ENCODE assay signal across 9 cellular contexts in genomic region chr11:47508595-47509555, GRCh38. TPM values are rescaled to one million over a fixed set of nuclear protein-coding genes. Genes with fewer than 3 reads are reported as not detected.
DNase-seq lines count a peak whose midpoint lies in the region; ATAC-seq, FAIRE-seq and TF ChIP-seq lines count a peak whose summit lies in the region.
"Had no signal": no experiment of that assay in that cellular context is flagged by ENCODE, and none has a peak within 500 bp of the region (broad histone marks: within the 10 kb centered on the region; RNA-seq: fewer than 3 reads in every experiment).

No MANE protein-coding gene starts in this region.

- H3K4me3 ChIP-seq in body of pancreas (no peak overlapping the region), pancreas (no peak overlapping the region), suprapubic skin (no peak overlapping the region), lower leg skin (ENCODE audit: low read depth, poor library complexity, severe bottlenecking) (no peak overlapping the region)

- TF ChIP-seq POLR2A in body of pancreas (IDR thresholded peaks at IDR 0.05), result no peak
- no peak for TF ChIP-seq POLR2A in suprapubic skin (IDR thresholded peaks at IDR 0.05)
- TF ChIP-seq POLR2A in lower leg skin (IDR thresholded peaks at IDR 0.05), result no peak

- no peaks in the 10 kb centered on the region for H3K9me3 ChIP-seq in body of pancreas
- H3K9me3 ChIP-seq in pancreas, result no peaks in the 10 kb centered on the region
- no peaks in the 10 kb centered on the region for H3K9me3 ChIP-seq in suprapubic skin

- no peak for FAIRE-seq in pancreas (lab: Jason Lieb, UNC)

- WGBS in body of pancreas, 2 donors, result 72 to 75% methylated on average over 16 of the region's 16 CpGs
- WGBS in pancreas, 2 donors, result 68 to 71% methylated on average over 16 of the region's 16 CpGs
- WGBS in suprapubic skin, result 81% methylated on average over 16 of the region's 16 CpGs
- 82% methylated on average over 16 of the region's 16 CpGs for WGBS in lower leg skin, 2 donors

- ATAC-seq in GM18868 (IDR thresholded peaks at IDR 0.05; ENCODE audit: unreplicated experiment) (peak; percentile 33), HG03432 (IDR thresholded peaks at IDR 0.05; ENCODE audit: unreplicated experiment) (peak; percentile 43), body of pancreas (peak; percentile 85), pancreas (peak; percentile 90 to 94 (median 92)), HG03520 (IDR thresholded peaks at IDR 0.05; ENCODE audit: unreplicated experiment) (no peak)

- DNase-seq in body of pancreas (peak; percentile 38 to 80 (median 57)), pancreas (peak in 3 of 6 donors; percentile 35 to 55 (median 49)), suprapubic skin (ENCODE audit: low spot score in 2 of 2) (no peak), lower leg skin (ENCODE audit: low spot score in 2 of 2) (no peak)
- DNase-seq in activated CD8-positive, alpha-beta memory T cell treated with anti-CD3 and anti-CD28 coated beads, Interleukin-2, amount 50 U/mL, for 4 hours, result no peak
- DNase-seq: NCI-H1105 treated with DMSO at 0.1 percent for 48 hours had no signal

- H3K4me1 ChIP-seq in body of pancreas (peaks cover 45% of the 10 kb centered on the region), pancreas (peaks cover 5 to 25% (median 21%) of the 10 kb centered on the region in 3 donors), suprapubic skin (peaks cover 62% of the 10 kb centered on the region)

- H3K36me3 ChIP-seq in body of pancreas (replicated peaks in 1 of 2; ENCODE audit: insufficient read depth in 1 of 2, low read depth in 2 of 2) (no peaks in the 10 kb centered on the region), pancreas (no peaks in the 10 kb centered on the region), suprapubic skin (no peaks in the 10 kb centered on the region)

- TF ChIP-seq CTCF in body of pancreas (IDR thresholded peaks at IDR 0.05) (no peak), pancreas (IDR thresholded peaks at IDR 0.05) (no peak), suprapubic skin (IDR thresholded peaks at IDR 0.05) (no peak), lower leg skin (IDR thresholded peaks at IDR 0.05) (no peak)

- no peak for TF ChIP-seq EP300 in suprapubic skin (IDR thresholded peaks at IDR 0.05)

- no peaks in the 10 kb centered on the region for H3K27me3 ChIP-seq in body of pancreas
- H3K27me3 ChIP-seq in pancreas, result no peaks in the 10 kb centered on the region
- no peaks in the 10 kb centered on the region for H3K27me3 ChIP-seq in suprapubic skin

- H3K27ac ChIP-seq in body of pancreas, result peak overlapping the region in 3 of 4 donors; percentile 36 to 79 (median 64)
- H3K27ac ChIP-seq in pancreas, result peak overlapping the region in 3 of 4 donors; percentile 51 to 79 (median 73)
- H3K27ac ChIP-seq in suprapubic skin, result no peak overlapping the region

- intact Hi-C loops in body of pancreas (cut with DNase I), result no loop called here
- intact Hi-C loops in pancreas (cut with DNase I), result no loop called here
- intact Hi-C loops in lower leg skin (cut with DNase I; ENCODE audit: low total_unique reads), result no loop called here

RNA-seq across cellular contexts. Expression of gene CELF1, which starts 44.1 kb away (rescaled TPM):
- total RNA-seq in body of pancreas (10 to 100 TPM; 56.0 to 86.0 TPM), pancreas (10 to 100 TPM; 31.0 to 56.3 (median 38.4) TPM), suprapubic skin (100 to 1,000 TPM in 2 of 4 donors, 10 to 100 TPM in 2; 90.3 to 210 (median 101) TPM), lower leg skin (10 to 100 TPM; 58.1 to 87.1 (median 78.5) TPM)
- polyA plus RNA-seq in pancreas, result 10 to 100 TPM; 20.0 to 29.5 TPM

RNA-seq across cellular contexts. Expression of gene PTPMT1, which starts 56.5 kb away (rescaled TPM):
- total RNA-seq in body of pancreas, result 10 to 100 TPM; 52.4 TPM
- 10 to 100 TPM; 15.7 to 24.7 (median 19.6) TPM for total RNA-seq in pancreas
- polyA plus RNA-seq in pancreas, result 10 to 100 TPM; 24.6 to 34.3 TPM
- 10 to 100 TPM; 63.2 to 81.4 (median 71.6) TPM for total RNA-seq in suprapubic skin
- 100 to 1,000 TPM in 1 of 4 donors, 10 to 100 TPM in 3; 84.1 to 111 (median 90.1) TPM for total RNA-seq in lower leg skin

RNA-seq across cellular contexts. Expression of gene RAPSN, which starts 59.9 kb away (rescaled TPM):
- total RNA-seq in body of pancreas (not detected), pancreas (under 1 TPM; 0.18 to 0.56 (median 0.30) TPM), suprapubic skin (1 to 10 TPM in 2 of 4 donors, under 1 TPM in 1, not detected in 1; 0.59 to 4.6 (median 1.0) TPM), lower leg skin (under 1 TPM in 1 of 4 donors, not detected in 3; 0.49 TPM)
- polyA plus RNA-seq in pancreas, result under 1 TPM; 0.34 to 0.92 TPM

Comparison
In these comparisons a context has a peak if more than half of its experiments do, and no peak if none do; other contexts are left out.
1. DNase-seq: peak in body of pancreas (4 of 4); none in activated CD8-positive, alpha-beta memory T cell treated with anti-CD3 and anti-CD28 coated beads, Interleukin-2, amount 50 U/mL, for 4 hours (single experiment), suprapubic skin (0 of 2) and lower leg skin (0 of 2).